Comparison of ENCODE assay signal across 1 cellular context in genomic region chr12:53274445-53274844, GRCh38.
TF ChIP-seq lines count a peak whose summit lies in the region.

No MANE protein-coding gene starts in this region.

TF ChIP-seq in WTC11, 78 proteins besides CTCF, POLR2A, EP300 and RAD21 (continued from another document):
- TF ChIP-seq FOXP4 (CRISPR knock-in tag; IDR thresholded peaks at IDR 0.05) (no peak), CREM (CRISPR knock-in tag; IDR thresholded peaks at IDR 0.05) (no peak), ZNF281 (CRISPR knock-in tag; IDR thresholded peaks at IDR 0.05) (no peak)
